In the genomic region with DNA sequence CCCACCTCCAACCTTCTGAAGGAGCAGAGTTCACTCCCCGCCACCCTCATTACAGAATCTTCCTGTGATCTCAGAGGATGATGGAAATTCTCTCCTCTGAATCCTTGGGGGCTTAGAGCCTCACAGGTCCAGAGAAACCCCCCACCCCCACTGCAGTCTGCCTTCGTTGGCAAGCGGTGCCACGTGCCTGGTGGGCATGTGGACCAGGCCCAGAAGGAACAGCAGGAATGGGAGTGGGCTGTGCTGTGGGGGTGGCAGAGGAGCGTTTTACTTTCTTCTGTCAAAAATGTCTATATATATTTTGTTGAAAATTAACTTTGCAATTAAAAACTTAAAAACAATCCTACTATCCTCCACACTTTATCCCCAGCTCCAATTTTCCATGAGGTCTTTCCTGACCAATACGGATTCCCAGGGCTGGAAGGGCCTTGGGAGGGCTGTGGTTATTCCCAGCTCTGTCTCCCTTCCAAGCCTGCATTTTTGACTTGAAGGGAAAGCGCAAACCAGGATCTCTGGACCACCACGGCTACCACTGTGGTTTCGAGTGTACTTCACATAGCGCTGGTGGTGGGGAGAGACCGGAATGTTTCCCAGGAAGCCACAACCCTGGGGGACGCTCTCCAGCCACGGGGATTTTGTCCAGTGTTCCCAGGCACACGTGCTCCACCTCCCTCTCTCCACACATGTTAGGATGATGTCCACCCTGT, we compare ENCODE assay signal across 14 cellular contexts. TPM values are rescaled to one million over a fixed set of nuclear protein-coding genes. Genes with fewer than 3 reads are reported as not detected.
DNase-seq lines count a peak whose midpoint lies in the region; ATAC-seq and TF ChIP-seq lines count a peak whose summit lies in the region.
"Had no signal": no experiment of that assay in that cellular context is flagged by ENCODE, and none has a peak within 500 bp of the region (broad histone marks: within the 10 kb centered on the region; RNA-seq: fewer than 3 reads in every experiment).

No MANE protein-coding gene starts in this region.

- no peaks in the 10 kb centered on the region for H3K9me3 Mint-ChIP-seq in CD8-positive, alpha-beta T cell
- H3K9me3 Mint-ChIP-seq in IgD-negative memory B cell (no peaks in the 10 kb centered on the region), chondrocyte (ENCODE audit: low read depth) (no peaks in the 10 kb centered on the region), neural progenitor cell (no peaks in the 10 kb centered on the region)

- POLR2A ChIA-PET in CD8-positive, alpha-beta T cell (lab: Charles Lee): interaction anchor here (2.1 to 4.0 kb wide), 3 partner anchors 91 to 139 kb away, joined by 6 to 37 read pairs (median 10); a partner anchor contains a TSS

- no peaks in the 10 kb centered on the region for H3K9me3 ChIP-seq in CD8-positive, alpha-beta T cell (ENCODE audit: low read length)
- H3K9me3 ChIP-seq in neural progenitor cell (ENCODE audit: low read depth): no peaks in the 10 kb centered on the region
- H3K9me3 ChIP-seq: thyroid gland had no signal

- H4K20me1 ChIP-seq in neural progenitor cell (ENCODE audit: low read depth): peaks cover 19% of the 10 kb centered on the region

- H3K4me2 ChIP-seq in neural progenitor cell: no peak overlapping the region

- H3K27ac ChIP-seq in CD8-positive, alpha-beta T cell (ENCODE audit: low read depth, low read length): no peak overlapping the region
- no peak overlapping the region for H3K27ac ChIP-seq in neural progenitor cell
- H3K27ac ChIP-seq: parathyroid adenoma, thyroid gland had no signal

- intact Hi-C loops in CD8-positive, alpha-beta T cell (cut with DNase I, micrococcal nuclease): loop anchor here (5.0 kb wide), 1 partner anchor 88 kb away; a partner anchor contains a TSS

- no peak overlapping the region for H3K4me3 ChIP-seq in CD8-positive, alpha-beta T cell (ENCODE audit: low read depth, low read length)
- H3K4me3 ChIP-seq in neural progenitor cell: no peak overlapping the region
- H3K4me3 ChIP-seq: thyroid gland had no signal

- in situ Hi-C loops in GM13976 (cut with MboI; ENCODE audit: low sequenced_read_pairs, unreplicated experiment): no loop called here

- peaks cover 14% of the 10 kb centered on the region for H3K27me3 Mint-ChIP-seq in CD8-positive, alpha-beta T cell (ENCODE audit: low read depth)
- peaks cover 30% of the 10 kb centered on the region for H3K27me3 Mint-ChIP-seq in IgD-negative memory B cell
- peaks cover 12% of the 10 kb centered on the region for H3K27me3 Mint-ChIP-seq in chondrocyte (ENCODE audit: low read depth)
- H3K27me3 Mint-ChIP-seq in neural progenitor cell (ENCODE audit: insufficient read depth, low read depth): peaks cover 46% of the 10 kb centered on the region

- no peak overlapping the region for H3K27ac Mint-ChIP-seq in CD8-positive, alpha-beta T cell
- no peak overlapping the region for H3K27ac Mint-ChIP-seq in IgD-negative memory B cell
- H3K27ac Mint-ChIP-seq in chondrocyte (ENCODE audit: unreplicated experiment): peak overlapping the region; percentile 53
- H3K27ac Mint-ChIP-seq in neural progenitor cell: no peak overlapping the region

- DNase-seq in CD8-positive, alpha-beta T cell: no peak
- no peak for DNase-seq in chondrocyte (ENCODE audit: low spot score)
- no peak for DNase-seq in neural progenitor cell (ENCODE audit: low spot score)
- no peak for DNase-seq in cerebellar cortex (ENCODE audit: low spot score)
- DNase-seq in iPS-NIHi11 (ENCODE audit: low spot score): no peak
- no peak for DNase-seq in GM13976 (ENCODE audit: low spot score)
- DNase-seq: aorta; EL; Right ventricle myocardium superior; stimulated activated CD4-positive, alpha-beta T cell treated with anti-CD3 and anti-CD28 coated beads, Interleukin-4, amount 100 ng/mL, for 4 hours; thyroid gland had no signal

- no peak overlapping the region for H2AFZ ChIP-seq in neural progenitor cell (replicated peaks)

- no peaks in the 10 kb centered on the region for H3K36me3 Mint-ChIP-seq in CD8-positive, alpha-beta T cell
- no peaks in the 10 kb centered on the region for H3K36me3 Mint-ChIP-seq in IgD-negative memory B cell
- H3K36me3 Mint-ChIP-seq in chondrocyte (ENCODE audit: low read depth): peaks cover 10% of the 10 kb centered on the region
- H3K36me3 Mint-ChIP-seq in neural progenitor cell: peaks cover 2% of the 10 kb centered on the region

- H3K4me3 Mint-ChIP-seq in CD8-positive, alpha-beta T cell: peak overlapping the region; percentile 74
- H3K4me3 Mint-ChIP-seq in IgD-negative memory B cell (peak overlapping the region; percentile 55 to 82 (median 69)), chondrocyte (ENCODE audit: unreplicated experiment) (peak overlapping the region; percentile 58), neural progenitor cell (peak overlapping the region; percentile 70)

- no peak for ATAC-seq in CD8-positive, alpha-beta T cell
- no peak for ATAC-seq in HG03280 (IDR thresholded peaks at IDR 0.05; ENCODE audit: unreplicated experiment)

- H3K4me1 ChIP-seq in CD8-positive, alpha-beta T cell (ENCODE audit: insufficient read depth, low read length): peaks cover 19% of the 10 kb centered on the region
- no peaks in the 10 kb centered on the region for H3K4me1 ChIP-seq in neural progenitor cell
- H3K4me1 ChIP-seq: parathyroid adenoma had no signal

- peaks cover 25% of the 10 kb centered on the region for H3K4me1 Mint-ChIP-seq in CD8-positive, alpha-beta T cell (ENCODE audit: low read depth)
- H3K4me1 Mint-ChIP-seq in IgD-negative memory B cell (peaks cover 5 to 10% (median 6%) of the 10 kb centered on the region in 3 donors), chondrocyte (ENCODE audit: low read depth) (peaks cover 42% of the 10 kb centered on the region), neural progenitor cell (peaks cover 12% of the 10 kb centered on the region)

- no peak for TF ChIP-seq CTCF in CD8-positive, alpha-beta T cell (IDR thresholded peaks at IDR 0.05)
- TF ChIP-seq CTCF in chondrocyte (IDR thresholded peaks at IDR 0.05) (no peak), neural progenitor cell (IDR thresholded peaks at IDR 0.05) (no peak), GM13976 (IDR thresholded peaks at IDR 0.05; ENCODE audit: borderline replicate concordance, control extremely low read depth, extremely low read depth, insufficient read depth, missing control alignments) (no peak)

- H3K9ac ChIP-seq in neural progenitor cell: no peak overlapping the region
- H3K9ac ChIP-seq: parathyroid adenoma had no signal

- H3K79me2 ChIP-seq in neural progenitor cell (ENCODE audit: low read depth): no peaks in the 10 kb centered on the region
- H3K79me2 ChIP-seq: parathyroid adenoma had no signal

- no peaks in the 10 kb centered on the region for H3K36me3 ChIP-seq in CD8-positive, alpha-beta T cell (ENCODE audit: insufficient read depth, low read length)
- no peaks in the 10 kb centered on the region for H3K36me3 ChIP-seq in neural progenitor cell
- H3K36me3 ChIP-seq: thyroid gland had no signal

- CTCF ChIA-PET in CD8-positive, alpha-beta T cell (lab: Charles Lee): interaction anchor here (0.8 to 2.8 kb wide), 3 partner anchors 25 to 112 kb away, joined by 3 to 23 read pairs (median 5); a partner anchor contains a TSS

- H3K27me3 ChIP-seq in CD8-positive, alpha-beta T cell (ENCODE audit: insufficient read depth, low read length): no peaks in the 10 kb centered on the region
- H3K27me3 ChIP-seq in neural progenitor cell: peaks cover 92% of the 10 kb centered on the region
- H3K27me3 ChIP-seq: thyroid gland had no signal

- peaks cover 22% of the 10 kb centered on the region for H3F3A ChIP-seq in neural progenitor cell (ENCODE audit: low read depth)

RNA-seq across cellular contexts. Expression of a gene that starts 1.0 kb away (rescaled TPM):
- total RNA-seq in CD8-positive, alpha-beta T cell: 1 to 10 TPM; 3.1 to 3.7 TPM
- 0.04 TPM for polyA plus RNA-seq in IgD-negative memory B cell
- 23.4 to 37.5 TPM (median 35.0 TPM) in 3 replicates for total RNA-seq in chondrocyte
- 0.99 and 2.5 TPM in 2 replicates for total RNA-seq in neural progenitor cell (ENCODE audit: low replicate concordance)

RNA-seq across cellular contexts. Expression of a gene that starts 27.2 kb away (rescaled TPM):
- total RNA-seq in CD8-positive, alpha-beta T cell: 10 to 100 TPM; 36.0 to 39.5 TPM
- polyA plus RNA-seq in IgD-negative memory B cell: 7.1 TPM
- total RNA-seq in chondrocyte (80.1 to 110 TPM (median 82.9 TPM) in 3 replicates), neural progenitor cell (ENCODE audit: low replicate concordance) (14.0 and 29.7 TPM in 2 replicates)

RNA-seq across cellular contexts. Expression of a gene that starts 50.9 kb away (rescaled TPM):
- total RNA-seq in CD8-positive, alpha-beta T cell: 1 to 10 TPM; 2.5 to 3.6 TPM
- polyA plus RNA-seq in IgD-negative memory B cell: 9.0 TPM
- total RNA-seq in chondrocyte: 10.8 to 14.3 TPM (median 11.8 TPM) in 3 replicates
- 10.7 and 24.3 TPM in 2 replicates for total RNA-seq in neural progenitor cell (ENCODE audit: low replicate concordance)
